ENCODE assay signal across 20 cellular contexts in genomic region chr15:47839233-47839867, GRCh38.
"Had no signal": no experiment of that assay in that cellular context is flagged by ENCODE, and none has a peak within 500 bp of the region (broad histone marks: within the 10 kb centered on the region; RNA-seq: fewer than 3 reads in every experiment).

No MANE protein-coding gene starts in this region.

- DNase-seq: activated CD4-positive, alpha-beta T cell treated with anti-CD3 and anti-CD28 coated beads, Interleukin-2, amount 50 U/mL, for 1 hour; activated CD4-positive, CD25-positive, alpha-beta regulatory T cell; activated CD8-positive, alpha-beta memory T cell treated with anti-CD3 and anti-CD28 coated beads for 24 hours; activated gamma-delta T cell treated with Interleukin-2 at 50 U/mL for 16 hours; amniotic stem cell; body of pancreas; dermis blood vessel endothelial cell; effector memory CD8-positive, alpha-beta T cell; foreskin melanocyte; mucosa of descending colon; naive thymus-derived CD8-positive, alpha-beta T cell; right lobe of liver; stimulated activated CD4-positive, alpha-beta T cell treated with anti-CD3 and anti-CD28 coated beads, Interleukin-1b, Interleukin-23, amount 100 ng/mL, for 48 hours; stimulated activated naive CD8-positive, alpha-beta T cell treated with anti-CD3 and anti-CD28 coated beads, Interleukin-15, amount 100 ng/mL, for 72 hours; testis; upper lobe of left lung had no signal

- ATAC-seq: body of pancreas; effector memory CD8-positive, alpha-beta T cell; left lobe of liver; mucosa of descending colon; naive thymus-derived CD8-positive, alpha-beta T cell; right lobe of liver; stimulated activated naive CD8-positive, alpha-beta T cell treated with anti-CD3 and anti-CD28 coated beads, Interleukin-15, amount 100 ng/mL, for 72 hours had no signal

- H3K4me1 Mint-ChIP-seq: naive thymus-derived CD8-positive, alpha-beta T cell; stimulated activated naive CD8-positive, alpha-beta T cell treated with anti-CD3 and anti-CD28 coated beads, Interleukin-15, amount 100 ng/mL, for 72 hours had no signal

- H3K4me1 ChIP-seq: right lobe of liver, testis, upper lobe of left lung had no signal

- H3K36me3 Mint-ChIP-seq: activated naive CD8-positive, alpha-beta T cell; naive thymus-derived CD8-positive, alpha-beta T cell had no signal

- H3K27ac ChIP-seq: body of pancreas, right lobe of liver, testis, upper lobe of left lung had no signal

- H3K27me3 Mint-ChIP-seq: activated naive CD8-positive, alpha-beta T cell; effector memory CD8-positive, alpha-beta T cell had no signal

- H3K9me3 Mint-ChIP-seq: T-helper 2 cell treated with Interferon-gamma antibody and Interleukin-4, amounts not matched to agents 5 μg/mL and 100 μg/mL, for 36 hours had no signal

- H3K36me3 ChIP-seq: right lobe of liver, upper lobe of left lung had no signal

- H3K27me3 ChIP-seq: body of pancreas, right lobe of liver, testis, upper lobe of left lung had no signal

- H3K4me3 Mint-ChIP-seq: activated naive CD8-positive, alpha-beta T cell; effector memory CD8-positive, alpha-beta T cell; naive thymus-derived CD8-positive, alpha-beta T cell; stimulated activated naive CD8-positive, alpha-beta T cell treated with anti-CD3 and anti-CD28 coated beads, Interleukin-15, amount 100 ng/mL, for 72 hours; T-helper 2 cell treated with Interferon-gamma antibody and Interleukin-4, amounts not matched to agents 5 μg/mL and 100 μg/mL, for 36 hours had no signal

- H3K27ac Mint-ChIP-seq: activated naive CD8-positive, alpha-beta T cell; effector memory CD8-positive, alpha-beta T cell; naive thymus-derived CD8-positive, alpha-beta T cell; progenitor cell of endocrine pancreas; stimulated activated naive CD8-positive, alpha-beta T cell treated with anti-CD3 and anti-CD28 coated beads, Interleukin-15, amount 100 ng/mL, for 72 hours; T-helper 2 cell treated with Interferon-gamma antibody and Interleukin-4, amounts not matched to agents 5 μg/mL and 100 μg/mL, for 36 hours had no signal

- H3K4me3 ChIP-seq: body of pancreas, mucosa of descending colon, right lobe of liver, testis, upper lobe of left lung had no signal

- H3K9me3 ChIP-seq: body of pancreas, mucosa of descending colon, right lobe of liver, testis, upper lobe of left lung had no signal
